In genomic region chr21:16388911-16389515, GRCh38 we compare ENCODE assay signal across 27 cellular contexts.
DNase-seq lines count a peak whose midpoint lies in the region; ATAC-seq, FAIRE-seq and TF ChIP-seq lines count a peak whose summit lies in the region.
"Had no signal": no experiment of that assay in that cellular context is flagged by ENCODE, and none has a peak within 500 bp of the region (broad histone marks: within the 10 kb centered on the region; RNA-seq: fewer than 3 reads in every experiment).

No MANE protein-coding gene starts in this region.

- no peak overlapping the region for H2AFZ ChIP-seq in HepG2 (ENCODE audit: low read length)

- ATAC-seq in gastroesophageal sphincter (no peak), HepG2 (no peak)
- ATAC-seq: A549 had no signal

- TF ChIP-seq CTCF in epithelial cell of esophagus (IDR thresholded peaks at IDR 0.05; ENCODE audit: insufficient read depth, low read depth, low read length, missing control alignments) (no peak), mesothelial cell of epicardium (IDR thresholded peaks at IDR 0.05; ENCODE audit: unreplicated experiment) (no peak), gastroesophageal sphincter (IDR thresholded peaks at IDR 0.05) (no peak), HepG2 (CRISPR knock-in tag; IDR thresholded peaks at IDR 0.05) (no peak)

- no peak overlapping the region for H3K4me3 ChIP-seq in epithelial cell of esophagus (ENCODE audit: low read length)
- H3K4me3 ChIP-seq in gastroesophageal sphincter: no peak overlapping the region
- no peak overlapping the region for H3K4me3 ChIP-seq in HepG2 (replicated peaks in 1 of 3; ENCODE audit: insufficient read depth in 1 of 3, low read depth in 2 of 3, low read length in 3 of 3)
- H3K4me3 ChIP-seq: A549; BLaER1 treated with 17β-estradiol and CSF1 and Interleukin-3, amounts not matched to agents 10 nM and 100 nM; SJSA1 had no signal

- H3K9ac ChIP-seq in HepG2 (ENCODE audit: insufficient read depth, low read depth, low read length): no peak overlapping the region
- H3K9ac ChIP-seq: BLaER1 treated with 17β-estradiol and CSF1 and Interleukin-3, amounts not matched to agents 10 nM and 100 nM had no signal

- H3K27ac ChIP-seq in gastroesophageal sphincter (no peak overlapping the region), HepG2 (ENCODE audit: extremely low read length, insufficient read depth, low read length) (no peak overlapping the region)
- H3K27ac ChIP-seq: A549; BLaER1 treated with 17β-estradiol and CSF1 and Interleukin-3, amounts not matched to agents 10 nM and 100 nM; SJSA1 had no signal

- in situ Hi-C loops in HepG2 (cut with HindIII; ENCODE audit: extremely low pct_ligation_motif_present, low pct_unique_long_range_greater_than_20kb): no loop called here

- H3K9me3 ChIP-seq in gastroesophageal sphincter: no peaks in the 10 kb centered on the region
- no peaks in the 10 kb centered on the region for H3K9me3 ChIP-seq in HepG2 (ENCODE audit: low read length)
- H3K9me3 ChIP-seq: A549, SJSA1 had no signal

- WGBS in gastroesophageal sphincter (ENCODE audit: low coverage in 1 of 2), 2 donors: 94% methylated on average over 2 of the region's 2 CpGs
- 17% methylated on average over 2 of the region's 2 CpGs for WGBS in HepG2 (ENCODE audit: low lambda C conversion rate)

- H3K36me3 Mint-ChIP-seq in mesothelial cell of epicardium: peaks cover 34% of the 10 kb centered on the region
- H3K36me3 Mint-ChIP-seq: CD4-positive, alpha-beta memory T cell had no signal

- no peaks in the 10 kb centered on the region for H3K79me2 ChIP-seq in HepG2 (ENCODE audit: insufficient read depth, low read length)

- CTCF ChIA-PET in HepG2 (lab: Yijun Ruan, JAX; ENCODE audit: low intra/inter-chr PET ratio, low total read pairs): interaction anchor here (0.6 kb wide), 1 partner anchor 895 kb away, joined by 3 read pairs; no protein-coding TSS in a partner anchor

- H3K9me3 Mint-ChIP-seq in mesothelial cell of epicardium: peaks cover 17% of the 10 kb centered on the region

- H4K20me1 ChIP-seq in HepG2 (ENCODE audit: insufficient read depth, low read length): no peaks in the 10 kb centered on the region
- H4K20me1 ChIP-seq: BLaER1 treated with 17β-estradiol and CSF1 and Interleukin-3, amounts not matched to agents 10 nM and 100 nM had no signal

- TF ChIP-seq POLR2A in gastroesophageal sphincter (IDR thresholded peaks at IDR 0.05): no peak
- no peak for TF ChIP-seq POLR2A in HepG2 (IDR thresholded peaks at IDR 0.05; ENCODE audit: insufficient read depth in 1 of 2, low read depth in 2 of 2, low read length in 2 of 2)

- POLR2A ChIA-PET in HepG2 (lab: Yijun Ruan, JAX): no interaction called here

- TF ChIP-seq RAD21 in HepG2 (CRISPR knock-in tag; IDR thresholded peaks at IDR 0.05): no peak

- TF ChIP-seq EP300 in gastroesophageal sphincter (IDR thresholded peaks at IDR 0.05) (no peak), HepG2 (IDR thresholded peaks at IDR 0.05; ENCODE audit: low read depth in 2 of 2, low read length in 2 of 2) (no peak), HepG2 (CRISPR knock-in tag; IDR thresholded peaks at IDR 0.05; ENCODE audit: borderline replicate concordance) (no peak)

- intact Hi-C loops in HepG2 (cut with micrococcal nuclease; ENCODE audit: unreplicated experiment): no loop called here

- BruUV-seq in HepG2 (replicated peaks; lab: Mats Ljungman, UMichigan): no TSS peak

- no peak overlapping the region for H3K4me3 Mint-ChIP-seq in mesothelial cell of epicardium
- H3K4me3 Mint-ChIP-seq: CD4-positive, alpha-beta memory T cell had no signal

- H3K27ac Mint-ChIP-seq in mesothelial cell of epicardium: peak overlapping the region; percentile 41
- H3K27ac Mint-ChIP-seq: CD4-positive, alpha-beta memory T cell had no signal

- no peak overlapping the region for H3K4me2 ChIP-seq in HepG2 (ENCODE audit: low read depth, low read length)
- H3K4me2 ChIP-seq: A549; BLaER1 treated with 17β-estradiol and CSF1 and Interleukin-3, amounts not matched to agents 10 nM and 100 nM had no signal

- no peaks in the 10 kb centered on the region for H3K27me3 ChIP-seq in gastroesophageal sphincter
- H3K27me3 ChIP-seq in HepG2 (ENCODE audit: control insufficient read depth in 1 of 2, insufficient read depth in 2 of 2, low read length in 2 of 2): no peaks in the 10 kb centered on the region
- H3K27me3 ChIP-seq: BLaER1 treated with 17β-estradiol and CSF1 and Interleukin-3, amounts not matched to agents 10 nM and 100 nM; SJSA1 had no signal

- peaks cover 23% of the 10 kb centered on the region for H3K4me1 Mint-ChIP-seq in mesothelial cell of epicardium
- H3K4me1 Mint-ChIP-seq: CD4-positive, alpha-beta memory T cell had no signal

- H3K27me3 Mint-ChIP-seq in mesothelial cell of epicardium (ENCODE audit: low read depth): no peaks in the 10 kb centered on the region
- H3K27me3 Mint-ChIP-seq: CD4-positive, alpha-beta memory T cell had no signal

- H3K4me1 ChIP-seq in gastroesophageal sphincter (no peaks in the 10 kb centered on the region), HepG2 (ENCODE audit: insufficient read depth, low read length) (no peaks in the 10 kb centered on the region)
- H3K4me1 ChIP-seq: A549; BLaER1 treated with 17β-estradiol and CSF1 and Interleukin-3, amounts not matched to agents 10 nM and 100 nM; SJSA1 had no signal

- FAIRE-seq in HepG2 (lab: Jason Lieb, UNC): no peak
- FAIRE-seq: A549, GM12891, H54 had no signal

- H3K36me3 ChIP-seq in gastroesophageal sphincter (no peaks in the 10 kb centered on the region), HepG2 (replicated peaks in 1 of 2; ENCODE audit: control insufficient read depth in 1 of 2, insufficient read depth in 2 of 2, low read length in 2 of 2) (no peaks in the 10 kb centered on the region)
- H3K36me3 ChIP-seq: BLaER1 treated with 17β-estradiol and CSF1 and Interleukin-3, amounts not matched to agents 10 nM and 100 nM; SJSA1 had no signal

- DNase-seq in ELF-1 (ENCODE audit: low read depth, low spot score) (peak; percentile 62), epithelial cell of esophagus (ENCODE audit: low read depth) (peak; percentile 83), islet precursor cell (peak; percentile 81), mesothelial cell of epicardium (ENCODE audit: low spot score in 2 of 2, unreplicated experiment in 2 of 2) (no peak), SK-N-DZ (ENCODE audit: low spot score) (no peak), CD1c-positive myeloid dendritic cell (ENCODE audit: extremely low spot score) (no peak), HepG2 (ENCODE audit: low spot score) (no peak)
- DNase-seq: AML-193; CD4-positive, alpha-beta memory T cell; COR-L47; GDM1; Karpas-422; NCI-H1105; NCI-H1436 treated with DMSO at 0.1 percent for 48 hours; NCI-H1930; NCI-H2107; NCI-H524; NCI-H748 treated with DMSO at 0.1 percent for 48 hours; NK-92 treated with Interleukin-12 subunit alpha and Interleukin-12 subunit beta, amount 100 ng/mL, for 24 hours; Right ventricle myocardium superior; RPMI8226 had no signal

TF ChIP-seq in HepG2, 621 proteins besides CTCF, POLR2A, EP300 and RAD21 (continues in another document):
- TF ChIP-seq SRSF1 (optimal IDR thresholded peaks at IDR 0.05; ENCODE audit: low read depth, low read length) (no peak), KIAA2018 (CRISPR knock-in tag; IDR thresholded peaks at IDR 0.05; ENCODE audit: borderline replicate concordance) (no peak), RORA (CRISPR knock-in tag; IDR thresholded peaks at IDR 0.05) (no peak)

Comparison
In these comparisons a context has a peak if more than half of its experiments do, and no peak if none do; other contexts are left out.
1. DNase-seq: peak in ELF-1 (single experiment), epithelial cell of esophagus (single experiment) and islet precursor cell (single experiment); none in mesothelial cell of epicardium (0 of 2), SK-N-DZ (single experiment), CD1c-positive myeloid dendritic cell (single experiment) and HepG2 (single experiment).